ENCODE assay signal across 9 cellular contexts in the genomic region with DNA sequence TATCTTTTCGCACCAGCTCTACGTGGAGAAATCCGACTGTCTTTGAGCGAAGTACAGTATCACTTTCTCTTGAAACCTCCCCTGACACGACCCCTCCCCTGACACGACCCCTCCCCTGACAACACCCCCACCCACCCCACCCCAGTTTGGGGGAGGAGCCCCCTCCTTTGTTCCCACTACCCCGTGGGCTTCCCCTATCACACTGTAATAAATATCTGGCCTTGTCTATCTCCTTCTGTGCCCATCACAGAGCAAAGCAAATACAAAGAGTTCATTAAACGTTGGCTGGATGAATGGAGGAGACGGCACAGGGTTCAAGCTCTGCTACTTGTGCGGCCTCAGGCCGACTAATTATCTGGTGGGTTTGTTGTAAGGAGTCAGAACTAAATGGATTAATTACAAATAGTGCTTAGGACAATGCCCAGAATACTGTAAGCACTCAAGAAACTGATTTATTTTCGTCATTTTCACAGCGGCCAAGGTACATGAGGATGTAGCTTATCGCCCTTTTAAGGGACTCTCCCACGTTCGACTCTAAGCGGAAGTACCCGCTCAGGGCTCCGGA. TPM values are rescaled to one million over a fixed set of nuclear protein-coding genes. Genes with fewer than 3 reads are reported as not detected.
DNase-seq lines count a peak whose midpoint lies in the region; FAIRE-seq and TF ChIP-seq lines count a peak whose summit lies in the region.
"Had no signal": no experiment of that assay in that cellular context is flagged by ENCODE, and none has a peak within 500 bp of the region (broad histone marks: within the 10 kb centered on the region; RNA-seq: fewer than 3 reads in every experiment).

No MANE protein-coding gene starts in this region.

- peak; percentile 56 for FAIRE-seq in TTC549 (lab: Jason Lieb, UNC)

- H3K27me3 ChIP-seq in sigmoid colon = peaks cover 0 to 18% (median 0%) of the 10 kb centered on the region in 3 donors

- no peaks in the 10 kb centered on the region for H3K9me3 Mint-ChIP-seq in activated naive CD4-positive, alpha-beta T cell treated with anti-CD3 and anti-CD28 coated beads for 36 hours

- no peak for DNase-seq in activated naive CD4-positive, alpha-beta T cell treated with anti-CD3 and anti-CD28 coated beads for 36 hours
- no peak for DNase-seq in activated naive CD4-positive, alpha-beta T cell (lab: John Stamatoyannopoulos, UW)
- DNase-seq in foreskin fibroblast = no peak
- no peak for DNase-seq in sigmoid colon
- DNase-seq in GOT3 (lab: John Stamatoyannopoulos, UW) = no peak
- DNase-seq in posterior cingulate gyrus = no peak
- no peak for DNase-seq in activated gamma-delta T cell treated with Interleukin-2 at 50 U/mL for 16 hours

- peak overlapping the region; percentile 78 to 88 for H3K4me3 ChIP-seq in foreskin fibroblast (ENCODE audit: low read depth in 1 of 2, low read length in 2 of 2)
- H3K4me3 ChIP-seq in sigmoid colon = peak overlapping the region; percentile 83 to 98 (median 90)

- TF ChIP-seq POLR2A in sigmoid colon (IDR thresholded peaks at IDR 0.05) = no peak

- H3K36me3 Mint-ChIP-seq in activated naive CD4-positive, alpha-beta T cell treated with anti-CD3 and anti-CD28 coated beads for 36 hours (ENCODE audit: low read depth) = no peaks in the 10 kb centered on the region

- H3K27ac ChIP-seq in sigmoid colon = peak overlapping the region; percentile 95 to 98 (median 96)

- no peak for TF ChIP-seq EP300 in sigmoid colon (IDR thresholded peaks at IDR 0.05)

- H3K4me1 ChIP-seq in sigmoid colon = peaks cover 0 to 45% (median 40%) of the 10 kb centered on the region in 4 donors

- no peaks in the 10 kb centered on the region for H3K27me3 Mint-ChIP-seq in activated naive CD4-positive, alpha-beta T cell treated with anti-CD3 and anti-CD28 coated beads for 36 hours (ENCODE audit: low read depth)

- peaks cover 50% of the 10 kb centered on the region for H3K4me1 Mint-ChIP-seq in activated naive CD4-positive, alpha-beta T cell treated with anti-CD3 and anti-CD28 coated beads for 36 hours (ENCODE audit: low read depth)

- TF ChIP-seq CTCF in foreskin fibroblast (IDR thresholded peaks at IDR 0.05; ENCODE audit: low read depth, low read length) = no peak
- no peak for TF ChIP-seq CTCF in sigmoid colon (IDR thresholded peaks at IDR 0.05)

- H3K36me3 ChIP-seq in sigmoid colon = no peaks in the 10 kb centered on the region

- peak overlapping the region; percentile 76 for H3K4me3 Mint-ChIP-seq in activated naive CD4-positive, alpha-beta T cell treated with anti-CD3 and anti-CD28 coated beads for 36 hours

- no peaks in the 10 kb centered on the region for H3K9me3 ChIP-seq in sigmoid colon

- intact Hi-C loops in activated naive CD4-positive, alpha-beta T cell treated with anti-CD3 and anti-CD28 coated beads for 36 hours (cut with micrococcal nuclease) = loop anchor here (1.0 to 5.0 kb wide), 12 partner anchors 16 to 486 kb away; a partner anchor contains a TSS
- intact Hi-C loops in sigmoid colon (cut with DNase I) = no loop called here
- intact Hi-C loops in posterior cingulate gyrus (cut with DNase I) = no loop called here

- CTCF ChIA-PET in activated naive CD4-positive, alpha-beta T cell treated with anti-CD3 and anti-CD28 coated beads for 36 hours (lab: Charles Lee) = interaction anchor here (0.7 to 5.0 kb wide), 14 partner anchors 16 to 255 kb away, joined by 3 to 42 read pairs (median 14); a partner anchor contains a TSS

- WGBS in sigmoid colon, 2 donors = 1 to 3% methylated on average over 19 of the region's 19 CpGs

- peak overlapping the region; percentile 98 for H3K27ac Mint-ChIP-seq in activated naive CD4-positive, alpha-beta T cell treated with anti-CD3 and anti-CD28 coated beads for 36 hours

RNA-seq across cellular contexts. Expression of a gene that starts 0.6 kb away (rescaled TPM):
- 10 to 100 TPM; 46.1 to 49.1 TPM for total RNA-seq in activated naive CD4-positive, alpha-beta T cell treated with anti-CD3 and anti-CD28 coated beads for 36 hours
- total RNA-seq in sigmoid colon = 10 to 100 TPM; 26.4 to 59.8 (median 42.3) TPM
- polyA plus RNA-seq in sigmoid colon = 10 to 100 TPM; 25.2 to 77.4 (median 34.4) TPM

RNA-seq across cellular contexts. Expression of a gene that starts 28.1 kb away (rescaled TPM):
- total RNA-seq in activated naive CD4-positive, alpha-beta T cell treated with anti-CD3 and anti-CD28 coated beads for 36 hours = not detected
- not detected for total RNA-seq in sigmoid colon
- 100 to 1,000 TPM in 2 of 3 donors, 10 to 100 TPM in 1; 61.9 to 155 (median 147) TPM for polyA plus RNA-seq in sigmoid colon
- total RNA-seq: left cardiac atrium had no signal

RNA-seq across cellular contexts. Expression of a gene that starts 31.5 kb away (rescaled TPM):
- total RNA-seq in activated naive CD4-positive, alpha-beta T cell treated with anti-CD3 and anti-CD28 coated beads for 36 hours = 10 to 100 TPM; 45.9 to 51.0 TPM
- 1 to 10 TPM; 1.4 to 6.9 (median 4.7) TPM for total RNA-seq in sigmoid colon
- polyA plus RNA-seq in sigmoid colon = 10 to 100 TPM; 35.4 to 71.2 (median 58.5) TPM

RNA-seq across cellular contexts. Expression of a gene that starts 47.7 kb away (rescaled TPM):
- total RNA-seq in activated naive CD4-positive, alpha-beta T cell treated with anti-CD3 and anti-CD28 coated beads for 36 hours = 1 to 10 TPM; 1.9 to 2.8 TPM
- 10 to 100 TPM; 14.6 to 28.0 (median 20.7) TPM for total RNA-seq in sigmoid colon
- 10 to 100 TPM; 22.2 to 64.1 (median 24.6) TPM for polyA plus RNA-seq in sigmoid colon

RNA-seq across cellular contexts. Expression of a gene that starts 50.5 kb away (rescaled TPM):
- 10 to 100 TPM; 17.4 to 19.2 TPM for total RNA-seq in activated naive CD4-positive, alpha-beta T cell treated with anti-CD3 and anti-CD28 coated beads for 36 hours
- 10 to 100 TPM in 2 of 4 donors, 1 to 10 TPM in 2; 7.5 to 12.8 (median 9.6) TPM for total RNA-seq in sigmoid colon
- 10 to 100 TPM; 30.2 to 51.1 (median 48.6) TPM for polyA plus RNA-seq in sigmoid colon

Comparison
In these comparisons a context has a peak if more than half of its experiments do, and no peak if none do; other contexts are left out.
1. RNA of a gene that starts 31.5 kb away (total RNA-seq): 45.9 to 51.0 TPM in activated naive CD4-positive, alpha-beta T cell treated with anti-CD3 and anti-CD28 coated beads for 36 hours; 1.4 to 6.9 TPM in sigmoid colon; every median in the first group is over 4 times any median in the second.